Comparison of ENCODE assay signal across 20 cellular contexts in the genomic region with DNA sequence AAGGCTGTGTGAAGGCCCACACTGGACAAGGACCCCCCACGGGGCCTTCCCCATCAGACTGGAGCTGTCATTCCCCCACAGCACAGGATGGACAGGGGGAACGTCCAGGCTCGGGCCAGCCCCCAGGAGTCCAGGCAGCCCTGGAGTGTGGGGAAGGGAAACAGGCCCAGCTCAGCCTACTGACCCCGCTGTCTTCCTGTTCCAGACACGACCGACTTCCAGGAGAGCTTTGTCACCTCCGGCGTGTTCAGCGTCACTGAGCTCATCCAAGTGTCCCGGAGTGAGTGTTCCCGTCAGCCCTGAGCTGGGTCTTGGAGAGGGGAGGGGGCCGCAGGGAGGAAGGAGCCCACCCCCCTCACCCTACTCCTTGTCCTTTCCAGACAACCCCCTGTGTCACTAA. TPM values are rescaled to one million over a fixed set of nuclear protein-coding genes. Genes with fewer than 3 reads are reported as not detected.
DNase-seq lines count a peak whose midpoint lies in the region; ATAC-seq and TF ChIP-seq lines count a peak whose summit lies in the region.
"Had no signal": no experiment of that assay in that cellular context is flagged by ENCODE, and none has a peak within 500 bp of the region (broad histone marks: within the 10 kb centered on the region; RNA-seq: fewer than 3 reads in every experiment).

No MANE protein-coding gene starts in this region.

- no peak overlapping the region for H3K4me3 ChIP-seq in heart right ventricle
- no peak overlapping the region for H3K4me3 ChIP-seq in sigmoid colon
- H3K4me3 ChIP-seq in urinary bladder (ENCODE audit: low read depth, low read length), result no peak overlapping the region
- H3K4me3 ChIP-seq: MG63, testis had no signal

- H3K36me3 ChIP-seq in heart right ventricle, result peaks cover 0 to 56% (median 19%) of the 10 kb centered on the region in 9 donors
- peaks cover 23 to 56% (median 41%) of the 10 kb centered on the region in 4 donors for H3K36me3 ChIP-seq in sigmoid colon
- no peaks in the 10 kb centered on the region for H3K36me3 ChIP-seq in urinary bladder (ENCODE audit: insufficient read depth)

- ATAC-seq in heart right ventricle (no peak), left cardiac atrium (no peak)

- H3K27ac ChIP-seq in heart right ventricle (peak overlapping the region in 9 of 10 donors; percentile 29 to 94 (median 89)), sigmoid colon (peak overlapping the region; percentile 83 to 97 (median 92)), urinary bladder (ENCODE audit: low read depth) (peak overlapping the region; percentile 31)

- H3K4me1 ChIP-seq in heart right ventricle (peaks cover 7 to 59% (median 38%) of the 10 kb centered on the region in 9 donors), sigmoid colon (peaks cover 0 to 73% (median 66%) of the 10 kb centered on the region in 4 donors), urinary bladder (ENCODE audit: insufficient read depth) (no peaks in the 10 kb centered on the region)

- DNase-seq in heart right ventricle (no peak), left cardiac atrium (no peak), islet precursor cell (peak; percentile 49), sigmoid colon (no peak), cerebellar nuclear complex (lab: John Stamatoyannopoulos, UW) (no peak), HK-2 (ENCODE audit: unreplicated experiment) (no peak), NAMALWA (ENCODE audit: low spot score) (no peak)
- DNase-seq: activated B cell treated with CpG ODN at 0.5 μM for 24 hours; activated CD8-positive, alpha-beta memory T cell treated with anti-CD3 and anti-CD28 coated beads for 24 hours; C1 segment of cervical spinal cord; foreskin melanocyte; GF-D8; MG63; NCI-H187 treated with DMSO at 0.1 percent for 48 hours; NCI-H510A; nephron progenitor cell; SHP77 treated with DMSO at 0.1 percent for 48 hours; testis had no signal

- no peak for TF ChIP-seq CTCF in heart right ventricle (IDR thresholded peaks at IDR 0.05)
- no peak for TF ChIP-seq CTCF in sigmoid colon (IDR thresholded peaks at IDR 0.05)

- TF ChIP-seq POLR2A in sigmoid colon (IDR thresholded peaks at IDR 0.05), result no peak

- H3K27me3 ChIP-seq in heart right ventricle (no peaks in the 10 kb centered on the region), sigmoid colon (no peaks in the 10 kb centered on the region)
- H3K27me3 ChIP-seq: MG63, testis had no signal

- intact Hi-C loops in heart right ventricle (cut with DNase I) (loop anchor here in 4 of 10 donors (5.0 kb wide), 4 partner anchors 34 to 106 kb away; no protein-coding TSS in a partner anchor), left cardiac atrium (cut with DNase I) (loop anchor here in 1 of 2 donors (10.0 kb wide), 1 partner anchor 109 kb away; no protein-coding TSS in a partner anchor), sigmoid colon (cut with DNase I) (loop anchor here (5.0 kb wide), 1 partner anchor 34 kb away; no protein-coding TSS in a partner anchor)

- 59 to 63% methylated on average over 12 of the region's 12 CpGs for WGBS in heart right ventricle, 2 donors
- 84 to 91% methylated on average over 12 of the region's 12 CpGs for WGBS in sigmoid colon, 2 donors
- 72% methylated on average over 12 of the region's 12 CpGs for WGBS in urinary bladder

- H3K9me3 ChIP-seq in heart right ventricle (no peaks in the 10 kb centered on the region), sigmoid colon (no peaks in the 10 kb centered on the region)
- H3K9me3 ChIP-seq: MG63, testis had no signal

- TF ChIP-seq EP300 in sigmoid colon (IDR thresholded peaks at IDR 0.05), result no peak

RNA-seq across cellular contexts. Expression of a gene that starts 47.0 kb away (rescaled TPM):
- total RNA-seq in heart right ventricle (not detected), left cardiac atrium (not detected), sigmoid colon (not detected), urinary bladder (not detected)
- polyA plus RNA-seq in heart right ventricle (not detected), sigmoid colon (10 to 100 TPM; 15.1 to 72.7 (median 30.3) TPM), urinary bladder (not detected)
- total RNA-seq: activated B cell treated with CpG ODN at 0.5 μM for 24 hours had no signal

RNA-seq across cellular contexts. Expression of a gene that starts 49.9 kb away (rescaled TPM):
- total RNA-seq in heart right ventricle (not detected), left cardiac atrium (not detected), sigmoid colon (not detected), urinary bladder (not detected)
- polyA plus RNA-seq in heart right ventricle (not detected), sigmoid colon (1 to 10 TPM in 1 of 3 donors, not detected in 2; 2.9 TPM), urinary bladder (not detected)
- total RNA-seq: activated B cell treated with CpG ODN at 0.5 μM for 24 hours; activated T-helper 2 cell treated with anti-CD3 and anti-CD28 coated beads, Interferon-gamma antibody, Interleukin-2, Interleukin-4, amounts not matched to agents 10 μg/mL and 5 μg/mL and 100 μg/mL, durations not matched to agents 14 hours and 24 hours and 36 hours; testis had no signal

Comparison
In these comparisons a context has a peak if more than half of its experiments do, and no peak if none do; other contexts are left out.
1. H3K27ac ChIP-seq: peak in every context shown above with its lines; median percentile 92 in sigmoid colon; 89 in heart right ventricle; 31 in urinary bladder.